Comparison of ENCODE assay signal across 1 cellular context in the genomic region with DNA sequence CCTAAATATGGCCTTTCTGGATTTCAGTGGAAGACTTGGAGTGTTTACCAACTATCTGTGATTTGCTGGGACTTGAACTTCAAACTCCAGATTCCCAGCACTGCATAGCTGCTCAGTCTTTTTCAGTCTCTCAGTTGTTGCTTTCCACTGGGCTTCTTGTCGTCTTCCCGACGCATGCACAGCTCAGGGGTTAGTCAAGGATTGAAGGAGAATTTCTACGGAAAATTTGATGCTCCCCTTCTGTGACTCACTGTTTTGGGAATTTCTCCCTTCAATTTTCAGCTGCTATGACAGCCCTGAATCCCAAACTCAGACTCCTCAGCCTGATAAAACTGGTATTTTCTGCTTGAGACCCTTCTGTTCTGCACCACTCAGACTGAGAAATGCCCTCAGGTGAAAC.
TF ChIP-seq lines count a peak whose summit lies in the region.

No MANE protein-coding gene starts in this region.

TF ChIP-seq in SK-N-SH, 30 proteins besides CTCF, POLR2A, EP300 and RAD21 (continued from another document):
- TF ChIP-seq, protein P1, sequence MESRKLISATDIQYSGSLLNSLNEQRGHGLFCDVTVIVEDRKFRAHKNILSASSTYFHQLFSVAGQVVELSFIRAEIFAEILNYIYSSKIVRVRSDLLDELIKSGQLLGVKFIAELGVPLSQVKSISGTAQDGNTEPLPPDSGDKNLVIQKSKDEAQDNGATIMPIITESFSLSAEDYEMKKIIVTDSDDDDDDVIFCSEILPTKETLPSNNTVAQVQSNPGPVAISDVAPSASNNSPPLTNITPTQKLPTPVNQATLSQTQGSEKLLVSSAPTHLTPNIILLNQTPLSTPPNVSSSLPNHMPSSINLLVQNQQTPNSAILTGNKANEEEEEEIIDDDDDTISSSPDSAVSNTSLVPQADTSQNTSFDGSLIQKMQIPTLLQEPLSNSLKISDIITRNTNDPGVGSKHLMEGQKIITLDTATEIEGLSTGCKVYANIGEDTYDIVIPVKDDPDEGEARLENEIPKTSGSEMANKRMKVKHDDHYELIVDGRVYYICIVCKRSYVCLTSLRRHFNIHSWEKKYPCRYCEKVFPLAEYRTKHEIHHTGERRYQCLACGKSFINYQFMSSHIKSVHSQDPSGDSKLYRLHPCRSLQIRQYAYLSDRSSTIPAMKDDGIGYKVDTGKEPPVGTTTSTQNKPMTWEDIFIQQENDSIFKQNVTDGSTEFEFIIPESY (IDR thresholded peaks at IDR 0.05; ENCODE audit: borderline replicate concordance, low read depth), result no peak
- no peak for TF ChIP-seq SMC3 (IDR thresholded peaks at IDR 0.05; ENCODE audit: low read depth, low read length)
- no peak for TF ChIP-seq JUND (IDR thresholded peaks at IDR 0.05)
- TF ChIP-seq RXRA (IDR thresholded peaks at IDR 0.05; ENCODE audit: borderline replicate concordance, low read depth), result no peak
- no peak for TF ChIP-seq FOXM1 (IDR thresholded peaks at IDR 0.05; ENCODE audit: low read depth)
- TF ChIP-seq, protein P2, sequence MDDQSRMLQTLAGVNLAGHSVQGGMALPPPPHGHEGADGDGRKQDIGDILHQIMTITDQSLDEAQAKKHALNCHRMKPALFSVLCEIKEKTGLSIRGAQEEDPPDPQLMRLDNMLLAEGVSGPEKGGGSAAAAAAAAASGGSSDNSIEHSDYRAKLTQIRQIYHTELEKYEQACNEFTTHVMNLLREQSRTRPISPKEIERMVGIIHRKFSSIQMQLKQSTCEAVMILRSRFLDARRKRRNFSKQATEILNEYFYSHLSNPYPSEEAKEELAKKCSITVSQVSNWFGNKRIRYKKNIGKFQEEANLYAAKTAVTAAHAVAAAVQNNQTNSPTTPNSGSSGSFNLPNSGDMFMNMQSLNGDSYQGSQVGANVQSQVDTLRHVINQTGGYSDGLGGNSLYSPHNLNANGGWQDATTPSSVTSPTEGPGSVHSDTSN (IDR thresholded peaks at IDR 0.05), result no peak
- no peak for TF ChIP-seq CHD2 (IDR thresholded peaks at IDR 0.05; ENCODE audit: low read length, partially characterized antibody)
- TF ChIP-seq, protein P3, sequence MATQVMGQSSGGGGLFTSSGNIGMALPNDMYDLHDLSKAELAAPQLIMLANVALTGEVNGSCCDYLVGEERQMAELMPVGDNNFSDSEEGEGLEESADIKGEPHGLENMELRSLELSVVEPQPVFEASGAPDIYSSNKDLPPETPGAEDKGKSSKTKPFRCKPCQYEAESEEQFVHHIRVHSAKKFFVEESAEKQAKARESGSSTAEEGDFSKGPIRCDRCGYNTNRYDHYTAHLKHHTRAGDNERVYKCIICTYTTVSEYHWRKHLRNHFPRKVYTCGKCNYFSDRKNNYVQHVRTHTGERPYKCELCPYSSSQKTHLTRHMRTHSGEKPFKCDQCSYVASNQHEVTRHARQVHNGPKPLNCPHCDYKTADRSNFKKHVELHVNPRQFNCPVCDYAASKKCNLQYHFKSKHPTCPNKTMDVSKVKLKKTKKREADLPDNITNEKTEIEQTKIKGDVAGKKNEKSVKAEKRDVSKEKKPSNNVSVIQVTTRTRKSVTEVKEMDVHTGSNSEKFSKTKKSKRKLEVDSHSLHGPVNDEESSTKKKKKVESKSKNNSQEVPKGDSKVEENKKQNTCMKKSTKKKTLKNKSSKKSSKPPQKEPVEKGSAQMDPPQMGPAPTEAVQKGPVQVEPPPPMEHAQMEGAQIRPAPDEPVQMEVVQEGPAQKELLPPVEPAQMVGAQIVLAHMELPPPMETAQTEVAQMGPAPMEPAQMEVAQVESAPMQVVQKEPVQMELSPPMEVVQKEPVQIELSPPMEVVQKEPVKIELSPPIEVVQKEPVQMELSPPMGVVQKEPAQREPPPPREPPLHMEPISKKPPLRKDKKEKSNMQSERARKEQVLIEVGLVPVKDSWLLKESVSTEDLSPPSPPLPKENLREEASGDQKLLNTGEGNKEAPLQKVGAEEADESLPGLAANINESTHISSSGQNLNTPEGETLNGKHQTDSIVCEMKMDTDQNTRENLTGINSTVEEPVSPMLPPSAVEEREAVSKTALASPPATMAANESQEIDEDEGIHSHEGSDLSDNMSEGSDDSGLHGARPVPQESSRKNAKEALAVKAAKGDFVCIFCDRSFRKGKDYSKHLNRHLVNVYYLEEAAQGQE (IDR thresholded peaks at IDR 0.05; ENCODE audit: low read depth, low read length), result no peak
- no peak for TF ChIP-seq POLR2AphosphoS5 (IDR thresholded peaks at IDR 0.05; ENCODE audit: low read depth, low read length)
- no peak for TF ChIP-seq TAF1 (IDR thresholded peaks at IDR 0.05; ENCODE audit: borderline replicate concordance, low read depth, low read length)
TF ChIP-seq in SK-N-SH: peak in this region for 0.
